31 cellular contexts compared by ENCODE assay signal in the genomic region with DNA sequence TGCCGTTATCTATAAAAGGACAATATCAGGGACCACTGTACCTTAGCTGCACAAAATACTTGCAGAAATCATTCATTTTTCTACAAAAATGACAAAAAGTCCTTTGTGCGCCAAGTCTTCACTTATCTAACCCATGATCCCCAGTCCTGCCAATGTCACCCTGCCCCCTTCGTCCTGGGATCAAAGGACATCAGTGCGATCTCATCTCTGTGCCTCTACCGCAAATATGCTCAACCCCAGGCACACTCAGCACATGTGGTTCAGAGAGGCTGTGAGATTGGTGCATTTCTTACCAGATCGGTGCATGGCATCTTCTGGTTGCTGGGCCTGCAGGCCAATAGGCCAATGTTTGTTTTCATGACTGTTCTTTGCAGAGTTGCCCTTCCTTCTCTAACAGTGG.
"Had no signal": no experiment of that assay in that cellular context is flagged by ENCODE, and none has a peak within 500 bp of the region (broad histone marks: within the 10 kb centered on the region; RNA-seq: fewer than 3 reads in every experiment).

No MANE protein-coding gene starts in this region.

- H3K4me3 ChIP-seq: adrenal gland, ascending aorta, breast epithelium, esophagus squamous epithelium, gastroesophageal sphincter, heart right ventricle had no signal

- DNase-seq: activated B cell treated with CpG ODN at 0.5 μM for 24 hours; activated CD4-positive, alpha-beta T cell treated with anti-CD3 and anti-CD28 coated beads for 48 hours; activated CD4-positive, alpha-beta T cell treated with anti-CD3 and anti-CD28 coated beads, Interleukin-2, amount 50 U/mL, for 1 hour; activated CD4-positive, alpha-beta T cell treated with anti-CD3 and anti-CD28 coated beads, Interleukin-2, amount 50 U/mL, for 48 hours; activated CD8-positive, alpha-beta memory T cell treated with anti-CD3 and anti-CD28 coated beads for 24 hours; activated CD8-positive, alpha-beta T cell treated with anti-CD3 and anti-CD28 coated beads for 36 hours; activated effector memory CD4-positive, alpha-beta T cell treated with Interleukin-2 at 50 U/mL for 16 hours; activated gamma-delta T cell treated with Interleukin-2 at 50 U/mL for 16 hours; activated naive CD4-positive, alpha-beta T cell treated with Interleukin-2 at 50 U/mL for 16 hours; activated naive CD8-positive, alpha-beta T cell treated with anti-CD3 and anti-CD28 coated beads for 36 hours; activated naive CD8-positive, alpha-beta T cell treated with anti-CD3 and anti-CD28 coated beads, Interleukin-2, amount 50 U/mL, for 24 hours; activated T-cell treated with anti-CD3 and anti-CD28 coated beads, Interleukin-2, amount 50 U/mL, for 4 hours; adrenal gland; amygdala; cortex of kidney; dermis blood vessel endothelial cell; effector CD8-positive, alpha-beta T cell; esophagus squamous epithelium; foreskin melanocyte; heart right ventricle; T-cell; T-helper 9 cell; WERI-Rb-1 had no signal

- H3K27ac ChIP-seq: adrenal gland, ascending aorta, breast epithelium, epithelial cell of prostate, esophagus squamous epithelium, gastroesophageal sphincter, heart right ventricle, WERI-Rb-1 had no signal

- H3K27me3 ChIP-seq: adrenal gland, ascending aorta, breast epithelium, esophagus squamous epithelium, gastroesophageal sphincter had no signal

- H3K9me3 Mint-ChIP-seq: activated B cell treated with CpG ODN at 0.5 μM for 24 hours; activated CD8-positive, alpha-beta T cell treated with anti-CD3 and anti-CD28 coated beads for 36 hours; activated naive CD4-positive, alpha-beta T cell treated with anti-CD3 and anti-CD28 coated beads, Interleukin-2, amount 50 U/mL, for 24 hours; activated naive CD8-positive, alpha-beta T cell treated with anti-CD3 and anti-CD28 coated beads for 36 hours; activated naive CD8-positive, alpha-beta T cell treated with anti-CD3 and anti-CD28 coated beads, Interleukin-2, amount 50 U/mL, for 24 hours; activated T-cell treated with anti-CD3 and anti-CD28 coated beads, Interleukin-2, amount 50 U/mL, for 4 hours; activated T-helper 17 cell treated with anti-CD3 and anti-CD28 coated beads, Interleukin-2, amount 50 U/mL, for 72 hours; T-cell; T-helper 1 cell treated with Interleukin-12 subunit alpha and Interleukin-12 subunit beta and Interleukin-4 antibody, amounts not matched to agents 30 μg/mL and 1 μg/mL, for 36 hours had no signal

- H3K4me1 Mint-ChIP-seq: activated B cell treated with CpG ODN at 0.5 μM for 24 hours; activated naive CD4-positive, alpha-beta T cell treated with anti-CD3 and anti-CD28 coated beads, Interleukin-2, amount 50 U/mL, for 24 hours; activated naive CD8-positive, alpha-beta T cell treated with anti-CD3 and anti-CD28 coated beads for 36 hours; activated naive CD8-positive, alpha-beta T cell treated with anti-CD3 and anti-CD28 coated beads, Interleukin-2, amount 50 U/mL, for 24 hours; activated T-helper 17 cell treated with anti-CD3 and anti-CD28 coated beads, Interleukin-2, amount 50 U/mL, for 72 hours; T-cell had no signal

- H3K36me3 Mint-ChIP-seq: activated naive CD4-positive, alpha-beta T cell treated with anti-CD3 and anti-CD28 coated beads, Interleukin-2, amount 50 U/mL, for 24 hours; activated naive CD8-positive, alpha-beta T cell treated with anti-CD3 and anti-CD28 coated beads for 36 hours; brain; T-cell had no signal

- H3K4me3 Mint-ChIP-seq: activated B cell treated with CpG ODN at 0.5 μM for 24 hours; activated CD8-positive, alpha-beta T cell treated with anti-CD3 and anti-CD28 coated beads for 36 hours; activated naive CD4-positive, alpha-beta T cell treated with anti-CD3 and anti-CD28 coated beads, Interleukin-2, amount 50 U/mL, for 24 hours; activated naive CD8-positive, alpha-beta T cell treated with anti-CD3 and anti-CD28 coated beads for 36 hours; activated naive CD8-positive, alpha-beta T cell treated with anti-CD3 and anti-CD28 coated beads, Interleukin-2, amount 50 U/mL, for 24 hours; activated T-cell treated with anti-CD3 and anti-CD28 coated beads, Interleukin-2, amount 50 U/mL, for 4 hours; activated T-helper 17 cell treated with anti-CD3 and anti-CD28 coated beads, Interleukin-2, amount 50 U/mL, for 72 hours; brain; T-cell; T-helper 1 cell treated with Interleukin-12 subunit alpha and Interleukin-12 subunit beta and Interleukin-4 antibody, amounts not matched to agents 30 μg/mL and 1 μg/mL, for 36 hours had no signal

- H3K27ac Mint-ChIP-seq: activated B cell treated with CpG ODN at 0.5 μM for 24 hours; activated CD8-positive, alpha-beta T cell treated with anti-CD3 and anti-CD28 coated beads for 36 hours; activated naive CD4-positive, alpha-beta T cell treated with anti-CD3 and anti-CD28 coated beads, Interleukin-2, amount 50 U/mL, for 24 hours; activated naive CD8-positive, alpha-beta T cell treated with anti-CD3 and anti-CD28 coated beads for 36 hours; activated naive CD8-positive, alpha-beta T cell treated with anti-CD3 and anti-CD28 coated beads, Interleukin-2, amount 50 U/mL, for 24 hours; activated T-helper 17 cell treated with anti-CD3 and anti-CD28 coated beads, Interleukin-2, amount 50 U/mL, for 72 hours; T-cell; T-helper 1 cell treated with Interleukin-12 subunit alpha and Interleukin-12 subunit beta and Interleukin-4 antibody, amounts not matched to agents 30 μg/mL and 1 μg/mL, for 36 hours had no signal

- H3K27me3 Mint-ChIP-seq: activated naive CD4-positive, alpha-beta T cell treated with anti-CD3 and anti-CD28 coated beads, Interleukin-2, amount 50 U/mL, for 24 hours had no signal
